Comparison of ENCODE assay signal across 24 cellular contexts in the genomic region with DNA sequence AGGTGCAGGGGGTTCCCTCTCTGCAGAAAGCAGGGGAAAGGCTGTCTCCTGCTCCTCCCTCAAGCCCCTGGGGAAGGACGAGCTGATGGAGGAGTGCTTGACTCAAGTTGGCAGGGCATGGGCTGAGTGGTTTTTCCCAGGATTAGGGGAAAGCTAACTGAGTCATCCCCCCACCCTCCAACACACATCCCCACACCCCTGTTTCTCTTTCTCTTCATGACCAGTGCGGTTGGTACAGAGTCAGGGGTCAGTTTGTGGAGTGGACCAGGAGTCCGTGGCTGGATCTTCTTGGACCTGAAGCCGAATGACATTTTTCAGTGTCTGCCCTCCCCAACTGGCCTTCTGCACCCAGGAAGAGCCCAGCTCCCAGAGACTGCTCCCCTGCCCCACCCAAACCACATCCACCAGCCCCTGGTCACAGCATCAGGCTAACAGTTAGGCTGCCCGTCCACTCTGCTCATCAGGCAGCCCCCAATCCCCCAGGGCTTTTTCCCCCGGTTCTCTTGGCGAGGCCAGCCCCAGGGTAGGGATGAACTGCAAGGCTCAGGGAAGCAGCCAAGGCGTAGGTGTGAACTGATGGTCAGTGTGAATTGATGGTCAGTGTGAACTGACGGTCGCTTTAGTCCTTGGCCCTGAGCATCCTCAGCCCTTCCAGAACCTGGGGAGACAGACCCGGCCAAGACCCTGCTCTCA.
"Had no signal": no experiment of that assay in that cellular context is flagged by ENCODE, and none has a peak within 500 bp of the region (broad histone marks: within the 10 kb centered on the region; RNA-seq: fewer than 3 reads in every experiment).

No MANE protein-coding gene starts in this region.

- H3K4me3 Mint-ChIP-seq: naive thymus-derived CD4-positive, alpha-beta T cell; neural crest cell; stimulated activated effector memory CD8-positive, alpha-beta T cell treated with anti-CD3 and anti-CD28 coated beads, Interleukin-12 subunit alpha, Interleukin-12 subunit beta, amount 100 ng/mL, for 72 hours had no signal

- H3K36me3 ChIP-seq: ovary, right atrium auricular region, tibial nerve, upper lobe of right lung, vagina had no signal

- H3K9me3 Mint-ChIP-seq: neural crest cell; stimulated activated effector memory CD8-positive, alpha-beta T cell treated with anti-CD3 and anti-CD28 coated beads, Interleukin-12 subunit alpha, Interleukin-12 subunit beta, amount 100 ng/mL, for 72 hours had no signal

- H3K4me3 ChIP-seq: dorsolateral prefrontal cortex, hepatocyte, lung, ovary, right atrium auricular region, testis, tibial nerve, upper lobe of right lung, vagina had no signal

- H3K27ac ChIP-seq: dorsolateral prefrontal cortex, hepatocyte, ovary, right atrium auricular region, testis, tibial nerve, upper lobe of right lung, vagina had no signal

- H3K9me3 ChIP-seq: ovary, right atrium auricular region, testis, tibial nerve, upper lobe of right lung, vagina had no signal

- H3K4me1 ChIP-seq: testis, upper lobe of right lung, vagina had no signal

- H3K27me3 ChIP-seq: ovary, testis, vagina had no signal

- ATAC-seq: left colon; left ventricle myocardium superior; naive thymus-derived CD4-positive, alpha-beta T cell; stimulated activated effector memory CD8-positive, alpha-beta T cell treated with anti-CD3 and anti-CD28 coated beads, Interleukin-12 subunit alpha, Interleukin-12 subunit beta, amount 100 ng/mL, for 72 hours; stimulated activated naive CD8-positive, alpha-beta T cell treated with anti-CD3 and anti-CD28 coated beads, Interleukin-15, Interleukin-2, amounts not matched to agents 100 U/mL and 50 U/mL, for 24 hours; upper lobe of right lung had no signal

- DNase-seq: cortex of kidney; dorsolateral prefrontal cortex; effector CD8-positive, alpha-beta T cell; foreskin melanocyte; head of caudate nucleus; left colon; left ventricle myocardium superior; mesenchymal stem cell; midbrain; naive thymus-derived CD4-positive, alpha-beta T cell; nucleus accumbens; ovary; stimulated activated CD4-positive, alpha-beta T cell treated with anti-CD3 and anti-CD28 coated beads, Interleukin-4, amount 100 ng/mL, for 1 hour; stimulated activated CD8-positive, alpha-beta memory T cell treated with anti-CD3 and anti-CD28 coated beads, Interleukin-4, amount 100 ng/mL, for 48 hours; stimulated activated naive CD8-positive, alpha-beta T cell treated with anti-CD3 and anti-CD28 coated beads, Interleukin-15, Interleukin-2, amounts not matched to agents 100 U/mL and 50 U/mL, for 24 hours; testis; upper lobe of right lung had no signal

- H3K36me3 Mint-ChIP-seq: naive thymus-derived CD4-positive, alpha-beta T cell; stimulated activated effector memory CD8-positive, alpha-beta T cell treated with anti-CD3 and anti-CD28 coated beads, Interleukin-12 subunit alpha, Interleukin-12 subunit beta, amount 100 ng/mL, for 72 hours had no signal

- H3K27ac Mint-ChIP-seq: naive thymus-derived CD4-positive, alpha-beta T cell; stimulated activated effector memory CD8-positive, alpha-beta T cell treated with anti-CD3 and anti-CD28 coated beads, Interleukin-12 subunit alpha, Interleukin-12 subunit beta, amount 100 ng/mL, for 72 hours had no signal
